9 cellular contexts compared by ENCODE assay signal in the genomic region with DNA sequence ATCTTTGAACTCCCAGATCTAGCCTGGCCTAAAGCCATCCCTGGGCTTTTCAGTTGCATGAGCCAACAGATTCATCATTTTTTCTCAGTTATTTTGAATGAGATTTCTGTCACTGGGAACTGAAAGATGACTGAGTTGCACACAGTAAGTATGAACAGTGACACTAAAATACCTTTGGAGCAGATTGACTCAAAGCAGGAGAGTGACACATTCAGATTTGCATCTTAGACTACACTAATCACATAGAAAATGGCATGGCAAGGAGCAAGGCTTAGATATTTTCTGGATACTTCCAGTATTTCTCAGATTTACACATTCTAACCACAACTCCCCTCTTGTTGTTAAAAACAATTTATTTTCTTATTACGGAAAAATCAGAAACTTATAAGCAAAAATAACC. TPM values are rescaled to one million over a fixed set of nuclear protein-coding genes. Genes with fewer than 3 reads are reported as not detected.
DNase-seq lines count a peak whose midpoint lies in the region; ATAC-seq and TF ChIP-seq lines count a peak whose summit lies in the region.
"Had no signal": no experiment of that assay in that cellular context is flagged by ENCODE, and none has a peak within 500 bp of the region (broad histone marks: within the 10 kb centered on the region; RNA-seq: fewer than 3 reads in every experiment).

No MANE protein-coding gene starts in this region.

- H3K9me3 ChIP-seq in mucosa of descending colon, result no peaks in the 10 kb centered on the region

- H3K4me1 ChIP-seq in mucosa of descending colon (ENCODE audit: low read depth), result no peaks in the 10 kb centered on the region

- ATAC-seq in GM19328 (IDR thresholded peaks at IDR 0.05; ENCODE audit: unreplicated experiment), result peak; percentile 79
- ATAC-seq in HG02884 (IDR thresholded peaks at IDR 0.05; ENCODE audit: unreplicated experiment), result peak; percentile 96
- ATAC-seq in mucosa of descending colon, result no peak
- ATAC-seq: naive thymus-derived CD8-positive, alpha-beta T cell had no signal

- no peaks in the 10 kb centered on the region for H3K36me3 ChIP-seq in mucosa of descending colon (ENCODE audit: low read depth)

- H3K4me3 ChIP-seq in mucosa of descending colon, result no peak overlapping the region

- TF ChIP-seq CTCF in GM13976 (IDR thresholded peaks at IDR 0.05; ENCODE audit: borderline replicate concordance, control extremely low read depth, extremely low read depth, insufficient read depth, missing control alignments) (no peak), mucosa of descending colon (IDR thresholded peaks at IDR 0.05) (no peak)

- intact Hi-C loops in mucosa of descending colon (cut with DNase I, micrococcal nuclease), result no loop called here

- in situ Hi-C loops in GM13976 (cut with MboI; ENCODE audit: low sequenced_read_pairs, unreplicated experiment) (no loop called here), KBM-7 (cut with MboI; ENCODE audit: low pct_unique_long_range_greater_than_20kb, low sequenced_read_pairs) (no loop called here)

- DNase-seq in GM13976 (ENCODE audit: low spot score), result peak; percentile 52
- DNase-seq in RKO (ENCODE audit: low spot score), result peak; percentile 18
- no peak for DNase-seq in SHP77 (lab: John Stamatoyannopoulos, UW)
- no peak for DNase-seq in KBM-7
- no peak for DNase-seq in mucosa of descending colon
- DNase-seq in NCI-H2081 treated with DMSO at 0.1 percent for 48 hours (lab: John Stamatoyannopoulos, UW), result no peak
- DNase-seq: naive thymus-derived CD8-positive, alpha-beta T cell had no signal

RNA-seq across cellular contexts. Expression of a gene that starts 32.8 kb away (rescaled TPM):
- total RNA-seq in mucosa of descending colon, result 100 to 1,000 TPM in 1 of 3 donors, 10 to 100 TPM in 2; 83.2 to 166 (median 85.9) TPM

RNA-seq across cellular contexts. Expression of a gene that starts 38.4 kb away (rescaled TPM):
- 10 to 100 TPM; 30.0 to 96.5 (median 67.6) TPM for total RNA-seq in mucosa of descending colon

Comparison
In these comparisons a context has a peak if more than half of its experiments do, and no peak if none do; other contexts are left out.
1. DNase-seq: peak in GM13976 (single experiment) and RKO (single experiment); none in SHP77 (0 of 2), KBM-7 (single experiment), mucosa of descending colon (0 of 3) and NCI-H2081 treated with DMSO at 0.1 percent for 48 hours (single experiment).